Comparison of ENCODE assay signal across 9 cellular contexts in the genomic region with DNA sequence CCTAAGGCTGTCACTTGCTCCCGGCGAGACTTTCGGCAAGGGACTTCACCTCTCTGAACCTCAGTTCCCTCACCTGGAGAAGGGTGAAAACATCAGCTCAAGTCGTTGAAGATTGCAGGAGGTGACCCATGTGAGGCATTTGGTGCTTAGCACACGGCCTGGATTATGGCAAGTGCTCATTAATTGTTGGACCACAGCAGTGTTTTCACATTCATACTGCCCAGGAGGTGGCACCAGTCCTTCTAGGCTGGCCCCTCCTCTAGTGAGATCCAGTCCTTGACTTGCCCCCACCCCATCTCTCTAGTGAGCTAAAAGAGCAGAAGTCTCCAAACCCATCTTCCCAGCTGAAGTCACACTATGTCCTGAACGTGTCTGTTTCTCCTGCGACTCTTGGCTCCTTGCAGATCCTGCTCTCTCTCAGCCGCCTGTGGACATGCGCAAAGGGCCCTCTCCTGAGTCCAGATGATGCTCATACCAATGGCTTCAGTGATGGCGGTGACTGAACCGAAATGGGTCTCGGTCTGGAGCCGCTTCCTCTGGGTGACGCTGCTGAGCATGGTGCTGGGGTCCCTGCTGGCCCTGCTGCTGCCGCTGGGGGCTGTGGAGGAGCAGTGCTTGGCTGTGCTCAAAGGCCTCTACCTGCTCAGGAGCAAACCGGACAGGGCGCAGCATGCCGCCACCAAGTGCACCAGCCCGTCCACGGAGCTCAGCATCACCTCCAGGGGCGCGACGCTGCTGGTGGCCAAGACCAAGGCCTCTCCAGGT. TPM values are rescaled to one million over a fixed set of nuclear protein-coding genes. Genes with fewer than 3 reads are reported as not detected.
A peak's percentile ranks its signal among the peaks of the same experiment; 100 is the strongest.
DNase-seq lines count a peak whose midpoint lies in the region; ATAC-seq, FAIRE-seq and TF ChIP-seq lines count a peak whose summit lies in the region.
"Had no signal": no experiment of that assay in that cellular context is flagged by ENCODE, and none has a peak within 500 bp of the region (broad histone marks: within the 10 kb centered on the region; RNA-seq: fewer than 3 reads in every experiment).

No MANE protein-coding gene starts in this region.

- H3K9me3 Mint-ChIP-seq in stimulated activated naive CD8-positive, alpha-beta T cell treated with anti-CD3 and anti-CD28 coated beads, Interleukin-15, Interleukin-2, amounts not matched to agents 100 ng/mL and 50 ng/mL, for 24 hours, result no peaks in the 10 kb centered on the region

- H3K4me3 ChIP-seq in epithelial cell of proximal tubule (ENCODE audit: low read depth, low read length), result no peak overlapping the region

- CTCF ChIA-PET in RWPE1 (lab: Yijun Ruan, JAX), result no interaction called here

- POLR2A ChIA-PET in RWPE1 (lab: Yijun Ruan, JAX; ENCODE audit: low non-redundant PET), result no interaction called here

- H3K36me3 Mint-ChIP-seq in stimulated activated naive CD8-positive, alpha-beta T cell treated with anti-CD3 and anti-CD28 coated beads, Interleukin-15, Interleukin-2, amounts not matched to agents 100 ng/mL and 50 ng/mL, for 24 hours (ENCODE audit: low read depth), result peaks cover 29% of the 10 kb centered on the region

- H3K4me1 Mint-ChIP-seq in stimulated activated naive CD8-positive, alpha-beta T cell treated with anti-CD3 and anti-CD28 coated beads, Interleukin-15, Interleukin-2, amounts not matched to agents 100 ng/mL and 50 ng/mL, for 24 hours (ENCODE audit: low read depth), result peaks cover 20% of the 10 kb centered on the region

- no peak for ATAC-seq in stimulated activated naive CD8-positive, alpha-beta T cell treated with anti-CD3 and anti-CD28 coated beads, Interleukin-15, Interleukin-2, amounts not matched to agents 100 U/mL and 50 U/mL, for 24 hours
- ATAC-seq in HG03432 (IDR thresholded peaks at IDR 0.05; ENCODE audit: unreplicated experiment), result no peak
- ATAC-seq in HG03460 (IDR thresholded peaks at IDR 0.05; ENCODE audit: unreplicated experiment), result no peak

- H3K27ac Mint-ChIP-seq in stimulated activated naive CD8-positive, alpha-beta T cell treated with anti-CD3 and anti-CD28 coated beads, Interleukin-15, Interleukin-2, amounts not matched to agents 100 ng/mL and 50 ng/mL, for 24 hours, result no peak overlapping the region

- FAIRE-seq in urothelium cell line (lab: Jason Lieb, UNC), result no peak

- DNase-seq in stimulated activated naive CD8-positive, alpha-beta T cell treated with anti-CD3 and anti-CD28 coated beads, Interleukin-15, Interleukin-2, amounts not matched to agents 100 U/mL and 50 U/mL, for 24 hours, result no peak
- DNase-seq in RWPE1 (ENCODE audit: low spot score), result no peak
- DNase-seq in epithelial cell of proximal tubule (ENCODE audit: low read depth), result no peak
- DNase-seq in activated CD4-positive, CD25-positive, alpha-beta regulatory T cell treated with anti-CD3 and anti-CD28 coated beads, Interleukin-2, amount 50 U/mL, for 72 hours, result no peak
- no peak for DNase-seq in urothelium cell line (ENCODE audit: low spot score)
- DNase-seq: hippocampal formation had no signal

- H3K4me3 Mint-ChIP-seq in stimulated activated naive CD8-positive, alpha-beta T cell treated with anti-CD3 and anti-CD28 coated beads, Interleukin-15, Interleukin-2, amounts not matched to agents 100 ng/mL and 50 ng/mL, for 24 hours, result peak overlapping the region; percentile 83

- TF ChIP-seq CTCF in RWPE1 (conservative IDR thresholded peaks at IDR 0.05; ENCODE audit: low read depth), result no peak
- TF ChIP-seq CTCF in epithelial cell of proximal tubule (conservative IDR thresholded peaks at IDR 0.05; ENCODE audit: low read depth, low read length), result peak; percentile 25

- H3K27ac ChIP-seq in RWPE1, result 0 out of 2 replicates have a peak overlapping the region, but pooled peaks have one; percentile 55

- H3K27me3 Mint-ChIP-seq in stimulated activated naive CD8-positive, alpha-beta T cell treated with anti-CD3 and anti-CD28 coated beads, Interleukin-15, Interleukin-2, amounts not matched to agents 100 ng/mL and 50 ng/mL, for 24 hours, result no peaks in the 10 kb centered on the region

RNA-seq across cellular contexts. Expression of gene FICD, which starts 1.6 kb away (rescaled TPM):
- 3.2 and 3.3 TPM in 2 replicates for total RNA-seq in epithelial cell of proximal tubule

RNA-seq across cellular contexts. Expression of gene SART3, which starts 44.3 kb away (rescaled TPM):
- 43.4 and 68.0 TPM in 2 replicates for total RNA-seq in epithelial cell of proximal tubule

RNA-seq across cellular contexts. Expression of gene ISCU, which starts 45.7 kb away (rescaled TPM):
- total RNA-seq in epithelial cell of proximal tubule, result 87.5 and 128 TPM in 2 replicates
